17 cellular contexts compared by ENCODE assay signal in the genomic region with DNA sequence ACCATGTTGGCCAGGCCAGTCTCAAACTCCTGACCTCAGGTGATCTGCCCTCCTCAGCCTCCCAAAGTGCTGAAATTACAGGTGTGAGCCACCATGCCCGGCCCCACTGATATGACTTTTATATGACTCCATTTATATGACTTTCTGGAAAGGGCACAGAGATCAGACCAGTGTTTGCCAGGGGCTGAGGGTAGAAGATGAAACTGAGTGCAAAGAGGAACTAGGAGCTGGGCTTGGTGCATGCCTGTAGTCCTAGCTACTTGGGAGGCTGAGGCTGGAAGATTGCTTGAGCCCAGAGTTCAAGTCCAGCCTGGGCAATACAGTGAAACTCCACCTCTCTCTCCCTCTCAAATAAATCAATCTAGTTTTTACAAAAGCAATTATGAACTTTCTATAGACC.
"Had no signal": no experiment of that assay in that cellular context is flagged by ENCODE, and none has a peak within 500 bp of the region (broad histone marks: within the 10 kb centered on the region; RNA-seq: fewer than 3 reads in every experiment).

No MANE protein-coding gene starts in this region.

- H3K9me3 ChIP-seq: colonic mucosa, esophagus squamous epithelium, ovary had no signal

- DNase-seq: colonic mucosa; dermis blood vessel endothelial cell; esophagus squamous epithelium; foreskin keratinocyte; kidney; left cardiac atrium; left ventricle myocardium superior; mesendoderm; natural killer cell; nucleus accumbens; ovary; right cardiac atrium; small intestine; stimulated activated CD4-positive, alpha-beta T cell treated with anti-CD3 and anti-CD28 coated beads, Interleukin-12 subunit alpha, Interleukin-12 subunit beta, amount 100 ng/mL, for 4 hours; stimulated activated naive CD4-positive, alpha-beta T cell treated with Interleukin-2 at 50 U/mL for 16 hours had no signal

- H3K9me3 Mint-ChIP-seq: natural killer cell, neural crest cell had no signal

- H3K27me3 Mint-ChIP-seq: type B pancreatic cell had no signal

- ATAC-seq: foreskin keratinocyte, left cardiac atrium, left ventricle myocardium superior, natural killer cell, right cardiac atrium had no signal

- H3K27ac Mint-ChIP-seq: type B pancreatic cell had no signal

- H3K36me3 Mint-ChIP-seq: natural killer cell had no signal

- H3K4me3 Mint-ChIP-seq: natural killer cell, neural crest cell, type B pancreatic cell had no signal
